In genomic region chr11:57901756-57902155, GRCh38 we compare ENCODE assay signal across 1 cellular context.
TF ChIP-seq lines count a peak whose summit lies in the region.

No MANE protein-coding gene starts in this region.

TF ChIP-seq in K562, 482 proteins besides CTCF, POLR2A, EP300 and RAD21 (continued from another document):
- TF ChIP-seq, protein P1, sequence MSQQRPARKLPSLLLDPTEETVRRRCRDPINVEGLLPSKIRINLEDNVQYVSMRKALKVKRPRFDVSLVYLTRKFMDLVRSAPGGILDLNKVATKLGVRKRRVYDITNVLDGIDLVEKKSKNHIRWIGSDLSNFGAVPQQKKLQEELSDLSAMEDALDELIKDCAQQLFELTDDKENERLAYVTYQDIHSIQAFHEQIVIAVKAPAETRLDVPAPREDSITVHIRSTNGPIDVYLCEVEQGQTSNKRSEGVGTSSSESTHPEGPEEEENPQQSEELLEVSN (IDR thresholded peaks at IDR 0.05; ENCODE audit: borderline replicate concordance in 1 of 2, extremely low read depth in 1 of 2, insufficient read depth in 1 of 2, insufficient read length in 1 of 2, low read depth in 1 of 2, low read length in 1 of 2, poor library complexity in 1 of 2, severe bottlenecking in 1 of 2): peak in 1 of 2 experiments; percentile 72
- TF ChIP-seq BCLAF1 (IDR thresholded peaks at IDR 0.05; ENCODE audit: borderline replicate concordance in 1 of 2, control insufficient read depth in 1 of 2, low read depth in 2 of 2, low read length in 1 of 2) (no peak), JUND (IDR thresholded peaks at IDR 0.05; ENCODE audit: borderline replicate concordance, low read depth, low read length) (no peak), JUND (tag; IDR thresholded peaks at IDR 0.05; ENCODE audit: borderline replicate concordance, low read depth, low read length) (0 out of 3 replicates have a peak, but pooled peaks have one; percentile 7), CREB3L1 (IDR thresholded peaks at IDR 0.05; ENCODE audit: borderline replicate concordance, low read depth) (no peak), SREBF2 (CRISPR knock-in tag; IDR thresholded peaks at IDR 0.05) (no peak), HNRNPUL1 (IDR thresholded peaks at IDR 0.05; ENCODE audit: low read length) (no peak)
